8 cellular contexts compared by ENCODE assay signal in the genomic region with DNA sequence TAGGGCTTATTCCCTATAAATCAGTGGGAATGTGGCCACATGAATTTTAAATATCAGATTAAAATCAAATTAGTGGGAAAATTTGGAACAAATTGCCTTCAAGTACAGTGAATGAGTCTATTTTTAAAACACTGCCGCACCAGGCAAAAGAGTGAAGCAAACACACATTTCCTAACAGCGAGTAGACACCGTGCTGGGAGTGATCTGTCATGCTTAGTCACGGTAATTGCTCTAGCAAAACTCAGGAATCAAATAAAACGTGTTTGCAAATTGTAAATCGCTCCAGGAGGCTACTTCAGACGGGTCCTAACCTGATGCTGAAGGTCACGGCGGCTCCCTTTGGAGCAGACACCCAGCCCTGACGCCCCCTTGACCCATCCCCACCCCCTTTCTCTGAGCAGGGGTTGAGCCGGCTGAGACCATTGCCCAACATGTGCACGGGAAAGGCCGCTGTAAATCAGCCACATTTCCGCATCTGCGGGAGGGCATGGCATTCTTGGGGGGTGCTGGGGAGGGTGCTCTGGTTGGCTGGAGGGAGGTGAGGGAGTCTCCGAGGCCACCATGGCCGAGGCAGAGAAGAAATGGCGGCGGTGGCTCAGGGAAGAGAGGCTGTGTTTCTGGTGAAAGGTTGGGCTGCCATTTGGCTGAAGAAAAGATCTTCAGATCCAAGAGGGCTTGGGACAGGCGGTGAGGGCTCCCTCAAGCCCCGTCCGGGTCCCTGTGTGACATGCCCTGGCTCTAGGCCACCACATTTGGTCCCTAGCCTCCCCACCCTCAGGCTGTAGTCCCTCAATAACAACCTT. TPM values are rescaled to one million over a fixed set of nuclear protein-coding genes. Genes with fewer than 3 reads are reported as not detected.
A peak's percentile ranks its signal among the peaks of the same experiment; 100 is the strongest.
DNase-seq lines count a peak whose midpoint lies in the region; ATAC-seq and TF ChIP-seq lines count a peak whose summit lies in the region.

No MANE protein-coding gene starts in this region.

- H3K36me3 Mint-ChIP-seq in naive thymus-derived CD8-positive, alpha-beta T cell = peaks cover 0 to 11% (median 6%) of the 10 kb centered on the region in 3 donors
- H3K36me3 Mint-ChIP-seq in immature natural killer cell = peaks cover 7% of the 10 kb centered on the region in 3 donors

- H3K9me3 Mint-ChIP-seq in naive thymus-derived CD8-positive, alpha-beta T cell = peaks cover 6 to 19% (median 12%) of the 10 kb centered on the region in 9 donors
- H3K9me3 Mint-ChIP-seq in immature natural killer cell = peaks cover 5 to 9% (median 6%) of the 10 kb centered on the region in 6 donors

- H3K4me3 Mint-ChIP-seq in naive thymus-derived CD8-positive, alpha-beta T cell = no peak overlapping the region
- H3K4me3 Mint-ChIP-seq in immature natural killer cell = no peak overlapping the region

- peak overlapping the region; percentile 88 to 99 for H3K27ac ChIP-seq in esophagus (ENCODE audit: low read depth in 2 of 2, low read length in 1 of 2)
- H3K27ac ChIP-seq in psoas muscle = peak overlapping the region; percentile 86
- no peak overlapping the region for H3K27ac ChIP-seq in effector memory CD4-positive, alpha-beta T cell (ENCODE audit: insufficient read depth, low read length, poor library complexity, severe bottlenecking)

- peaks cover 3 to 8% (median 4%) of the 10 kb centered on the region in 4 donors for H3K4me1 Mint-ChIP-seq in naive thymus-derived CD8-positive, alpha-beta T cell
- H3K4me1 Mint-ChIP-seq in immature natural killer cell = no peaks in the 10 kb centered on the region

- no peaks in the 10 kb centered on the region for H3K9me3 ChIP-seq in esophagus (ENCODE audit: control insufficient read depth in 2 of 2, insufficient read depth in 1 of 2, low read depth in 1 of 2, low read length in 1 of 2)
- peaks cover 10% of the 10 kb centered on the region for H3K9me3 ChIP-seq in psoas muscle
- no peaks in the 10 kb centered on the region for H3K9me3 ChIP-seq in effector memory CD4-positive, alpha-beta T cell (ENCODE audit: control insufficient read depth, low read length)

- DNase-seq in EH (ENCODE audit: low read depth) (peak; percentile 84), NCI-H526 (lab: John Stamatoyannopoulos, UW) (peak; percentile 66 to 70), psoas muscle (peak; percentile 46 to 68), immature natural killer cell (no peak)
- no peak for DNase-seq in naive thymus-derived CD8-positive, alpha-beta T cell
- no peak for DNase-seq in effector memory CD4-positive, alpha-beta T cell

- H3K27me3 Mint-ChIP-seq in naive thymus-derived CD8-positive, alpha-beta T cell = peaks cover 5 to 42% (median 13%) of the 10 kb centered on the region in 5 donors
- peaks cover 0 to 9% (median 0%) of the 10 kb centered on the region in 3 donors for H3K27me3 Mint-ChIP-seq in immature natural killer cell (ENCODE audit: low read depth in 3 of 3)

- intact Hi-C loops in psoas muscle (cut with DNase I) = no loop called here

- TF ChIP-seq CTCF in psoas muscle (IDR thresholded peaks at IDR 0.05) = no peak

- H3K36me3 ChIP-seq in esophagus (ENCODE audit: control insufficient read depth in 2 of 2, insufficient read depth in 2 of 2, low read length in 1 of 2) (no peaks in the 10 kb centered on the region), psoas muscle (ENCODE audit: insufficient read depth in 1 of 2, low read depth in 1 of 2) (no peaks in the 10 kb centered on the region)
- H3K36me3 ChIP-seq in effector memory CD4-positive, alpha-beta T cell (ENCODE audit: control insufficient read depth, insufficient read depth, low read length) = no peaks in the 10 kb centered on the region

- peak; percentile 83 to 95 (median 88) for ATAC-seq in psoas muscle
- ATAC-seq in GM19455 (IDR thresholded peaks at IDR 0.05; ENCODE audit: unreplicated experiment) = no peak
- no peak for ATAC-seq in naive thymus-derived CD8-positive, alpha-beta T cell

- no peaks in the 10 kb centered on the region for H3K27me3 ChIP-seq in esophagus (ENCODE audit: control insufficient read depth in 1 of 2, insufficient read depth in 2 of 2, low read length in 2 of 2)
- no peaks in the 10 kb centered on the region for H3K27me3 ChIP-seq in psoas muscle (ENCODE audit: insufficient read depth in 3 of 3, low read length in 2 of 3)
- peaks cover 4% of the 10 kb centered on the region for H3K27me3 ChIP-seq in effector memory CD4-positive, alpha-beta T cell (replicated peaks; ENCODE audit: control insufficient read depth, insufficient read depth, low read length, poor library complexity, severe bottlenecking)

- H3K27ac Mint-ChIP-seq in naive thymus-derived CD8-positive, alpha-beta T cell = no peak overlapping the region
- no peak overlapping the region for H3K27ac Mint-ChIP-seq in immature natural killer cell

- POLR2A ChIA-PET in naive thymus-derived CD8-positive, alpha-beta T cell (lab: Charles Lee) = no interaction called here

- no peak overlapping the region for H3K4me3 ChIP-seq in esophagus (ENCODE audit: low read depth in 1 of 2, low read length in 2 of 2)
- H3K4me3 ChIP-seq in psoas muscle = peak overlapping the region; percentile 30
- H3K4me3 ChIP-seq in effector memory CD4-positive, alpha-beta T cell (ENCODE audit: insufficient read depth, low read depth, low read length, poor library complexity, severe bottlenecking) = no peak overlapping the region

- H3K4me1 ChIP-seq in esophagus (ENCODE audit: control insufficient read depth in 2 of 2, insufficient read depth in 2 of 2, low read length in 1 of 2) (peaks cover 16 to 49% of the 10 kb centered on the region in 2 donors), psoas muscle (peaks cover 18% of the 10 kb centered on the region)
- no peaks in the 10 kb centered on the region for H3K4me1 ChIP-seq in effector memory CD4-positive, alpha-beta T cell (ENCODE audit: control insufficient read depth, insufficient read depth, low read length, poor library complexity, severe bottlenecking)

- WGBS in esophagus, 2 donors = 21 to 23% methylated on average over 22 of the region's 22 CpGs
- 20 to 35% (median 20%) methylated on average over 19 to 22 of the region's 22 CpGs for WGBS in psoas muscle, 3 donors

RNA-seq across cellular contexts. Expression of a gene that starts 8.9 kb away (rescaled TPM):
- 10 to 100 TPM; 14.1 to 19.4 TPM for polyA plus RNA-seq in esophagus
- total RNA-seq in psoas muscle = 10 to 100 TPM in 2 of 4 donors, 1 to 10 TPM in 2; 7.7 to 50.7 (median 11.5) TPM
- polyA plus RNA-seq in psoas muscle = 10 to 100 TPM in 1 of 3 donors, 1 to 10 TPM in 2; 5.8 to 27.6 (median 6.8) TPM
- under 1 TPM; 0.66 to 0.99 TPM for total RNA-seq in naive thymus-derived CD8-positive, alpha-beta T cell
- 1 to 10 TPM in 1 of 3 donors, under 1 TPM in 1, not detected in 1; 0.08 to 1.3 TPM for polyA plus RNA-seq in naive thymus-derived CD8-positive, alpha-beta T cell
- polyA plus RNA-seq in immature natural killer cell = 1 to 10 TPM; 2.7 to 5.3 (median 3.9) TPM

Comparison
In these comparisons a context has a peak if more than half of its experiments do, and no peak if none do; other contexts are left out.
1. DNase-seq: peak in EH (single experiment), NCI-H526 (2 of 2) and psoas muscle (2 of 2); none in naive thymus-derived CD8-positive, alpha-beta T cell (0 of 10), effector memory CD4-positive, alpha-beta T cell (0 of 3) and immature natural killer cell (0 of 3).
2. ATAC-seq: peak in psoas muscle (4 of 4); none in GM19455 (single experiment) and naive thymus-derived CD8-positive, alpha-beta T cell (0 of 2).